Comparison of ENCODE assay signal across 9 cellular contexts in genomic region chr11:116193321-116194114, GRCh38.
DNase-seq lines count a peak whose midpoint lies in the region; ATAC-seq and TF ChIP-seq lines count a peak whose summit lies in the region.
"Had no signal": no experiment of that assay in that cellular context is flagged by ENCODE, and none has a peak within 500 bp of the region (broad histone marks: within the 10 kb centered on the region; RNA-seq: fewer than 3 reads in every experiment).

No MANE protein-coding gene starts in this region.

- in situ Hi-C loops in astrocyte of the spinal cord (cut with HindIII; ENCODE audit: low sequenced_read_pairs), result no loop called here

- no peaks in the 10 kb centered on the region for H3K9me3 ChIP-seq in HUES6 (ENCODE audit: control insufficient read depth, insufficient read depth, low read depth, low read length)
- H3K9me3 ChIP-seq in iPS-20b (ENCODE audit: insufficient read depth, low read depth, low read length), result no peaks in the 10 kb centered on the region
- H3K9me3 ChIP-seq in skeletal muscle satellite cell (replicated peaks; ENCODE audit: low read length), result no peaks in the 10 kb centered on the region

- H3K36me3 ChIP-seq in HUES6 (ENCODE audit: control insufficient read depth, insufficient read depth, low read length) (no peaks in the 10 kb centered on the region), iPS-20b (ENCODE audit: insufficient read depth, low read depth, low read length) (no peaks in the 10 kb centered on the region), skeletal muscle satellite cell (ENCODE audit: insufficient read depth, low read length) (no peaks in the 10 kb centered on the region)

- peak; percentile 68 for DNase-seq in astrocyte of the spinal cord (ENCODE audit: low read depth, low spot score)
- DNase-seq in A172 (ENCODE audit: low spot score), result no peak
- no peak for DNase-seq in germinal center (ENCODE audit: low spot score)

- H3K4me3 ChIP-seq in HUES6 (ENCODE audit: low read depth, low read length) (peak overlapping the region; percentile 79), astrocyte of the spinal cord (ENCODE audit: low read depth, low read length) (peak overlapping the region; percentile 46), iPS-20b (ENCODE audit: low read length) (peak overlapping the region; percentile 85), skeletal muscle satellite cell (ENCODE audit: low read length) (peak overlapping the region; percentile 65)

- no peak overlapping the region for H3K27ac ChIP-seq in HUES6 (ENCODE audit: low read depth, low read length)
- H3K27ac ChIP-seq in iPS-20b (ENCODE audit: low read length), result no peak overlapping the region
- H3K27ac ChIP-seq: KMS-11 had no signal

- peak overlapping the region; percentile 74 for H3K4me2 ChIP-seq in skeletal muscle satellite cell (ENCODE audit: low read length)
- H3K4me2 ChIP-seq: KMS-11 had no signal

- ATAC-seq in HG03045 (IDR thresholded peaks at IDR 0.05; ENCODE audit: unreplicated experiment), result no peak
- ATAC-seq in HG03039 (IDR thresholded peaks at IDR 0.05; ENCODE audit: unreplicated experiment), result no peak

- H3K4me1 ChIP-seq in HUES6 (ENCODE audit: control insufficient read depth, insufficient read depth, low read length) (peaks cover 34% of the 10 kb centered on the region), iPS-20b (ENCODE audit: insufficient read depth, low read length) (peaks cover 17% of the 10 kb centered on the region), skeletal muscle satellite cell (ENCODE audit: control insufficient read depth, insufficient read depth, low read length) (no peaks in the 10 kb centered on the region)

- H3K9ac ChIP-seq in HUES6 (ENCODE audit: low read length) (peak overlapping the region; percentile 85), iPS-20b (ENCODE audit: low read depth, low read length) (peak overlapping the region; percentile 78; the same call in 1 of the 2 replicates), skeletal muscle satellite cell (ENCODE audit: low read depth, low read length) (no peak overlapping the region)
- H3K9ac ChIP-seq: KMS-11 had no signal

- peak; percentile 33 for TF ChIP-seq CTCF in astrocyte of the spinal cord (IDR thresholded peaks at IDR 0.05; ENCODE audit: low read depth, low read length)

- H3K27me3 ChIP-seq in HUES6 (ENCODE audit: control insufficient read depth, insufficient read depth, low read length) (no peaks in the 10 kb centered on the region), iPS-20b (ENCODE audit: insufficient read depth, low read length) (peaks cover 24% of the 10 kb centered on the region), skeletal muscle satellite cell (ENCODE audit: control insufficient read depth, insufficient read depth, low read length) (peaks cover 3% of the 10 kb centered on the region)
